In the genomic region with DNA sequence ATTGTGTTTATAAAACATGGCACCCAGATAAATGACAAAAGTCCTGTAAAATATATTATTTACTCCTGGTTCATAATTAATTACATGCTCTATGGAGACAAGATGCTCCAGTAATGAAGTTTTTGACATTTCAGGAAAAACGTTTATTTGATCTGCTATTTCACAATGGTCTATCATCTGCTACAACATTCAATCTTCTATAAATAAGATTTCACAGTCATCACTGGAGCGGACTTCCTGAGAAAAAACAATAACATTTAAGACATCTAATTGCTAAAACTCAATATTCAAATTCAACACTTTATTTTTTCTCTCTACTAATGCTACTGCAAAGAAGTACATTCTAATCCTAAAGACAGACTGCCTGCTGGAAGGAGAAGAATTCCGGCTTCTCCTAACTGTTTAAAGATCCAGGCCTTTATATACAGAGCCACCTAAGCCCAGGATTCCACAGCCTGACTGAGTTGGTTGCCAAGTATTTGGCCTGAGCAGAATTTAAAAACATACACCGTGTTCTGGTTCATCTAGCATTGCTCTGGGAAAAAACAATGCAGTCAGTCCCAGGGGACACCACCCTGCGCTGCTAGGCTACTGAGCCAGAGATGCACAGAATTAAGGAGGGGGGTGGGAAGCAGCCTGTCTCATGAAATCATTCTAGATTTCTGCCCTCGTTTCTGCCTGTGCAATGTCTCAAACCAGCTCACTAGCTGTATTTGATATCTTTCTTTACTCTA, we compare ENCODE assay signal across 12 cellular contexts. TPM values are rescaled to one million over a fixed set of nuclear protein-coding genes. Genes with fewer than 3 reads are reported as not detected.
A peak's percentile ranks its signal among the peaks of the same experiment; 100 is the strongest.
DNase-seq lines count a peak whose midpoint lies in the region; ATAC-seq, FAIRE-seq and TF ChIP-seq lines count a peak whose summit lies in the region.
"Had no signal": no experiment of that assay in that cellular context is flagged by ENCODE, and none has a peak within 500 bp of the region (broad histone marks: within the 10 kb centered on the region; RNA-seq: fewer than 3 reads in every experiment).

No MANE protein-coding gene starts in this region.

- intact Hi-C loops in IMR-90 (cut with micrococcal nuclease), result no loop called here
- intact Hi-C loops in GM12878 (cut with micrococcal nuclease; ENCODE audit: unreplicated experiment), result no loop called here

- peak overlapping the region; percentile 42 for H3K4ac ChIP-seq in IMR-90 (ENCODE audit: low read depth, low read length)

- H2AFZ ChIP-seq in IMR-90 (replicated peaks; ENCODE audit: low read length, poor library complexity) (peak overlapping the region; percentile 35), GM12878 (ENCODE audit: control insufficient read depth, low read depth, low read length) (no peak overlapping the region)

- H3K36me3 ChIP-seq in IMR-90 (ENCODE audit: control insufficient read depth, insufficient read depth, low read length) (peaks cover 5% of the 10 kb centered on the region; the same call in 1 of the 2 replicates), GM12878 (ENCODE audit: control insufficient read depth in 2 of 2, insufficient read depth in 2 of 2, low read length in 1 of 2) (no peaks in the 10 kb centered on the region), thoracic aorta (no peaks in the 10 kb centered on the region)
- H3K36me3 ChIP-seq: adrenal gland had no signal

- H4K5ac ChIP-seq in IMR-90 (ENCODE audit: low read depth, low read length), result no peak overlapping the region

- no TSS peak for BruUV-seq in IMR-90 (replicated peaks; lab: Mats Ljungman, UMichigan)
- no TSS peak for BruUV-seq in GM12878 (replicated peaks; lab: Mats Ljungman, UMichigan)

- WGBS in IMR-90 (ENCODE audit: extremely low coverage in 2 of 2, insufficient read length in 1 of 2), 2 experiments, result no CpG with 5 or more reads among the region's 6 CpGs
- 25% methylated on average over 6 of the region's 6 CpGs for WGBS in GM12878 (ENCODE audit: insufficient coverage, insufficient replicate concordance, low lambda C conversion rate, missing lambda C conversion rate)

- H2BK120ac ChIP-seq in IMR-90 (ENCODE audit: low read depth, low read length), result peak overlapping the region; percentile 64

- 0 out of 4 replicates have a peak, but pooled peaks of 1 of the 2 experiments have one; percentile 12 for TF ChIP-seq EP300 in GM12878 (IDR thresholded peaks at IDR 0.05; ENCODE audit: borderline replicate concordance in 1 of 2, control insufficient read depth in 1 of 2, low read depth in 2 of 2, low read length in 2 of 2)

- H3K14ac ChIP-seq in IMR-90 (replicated peaks; ENCODE audit: low read depth, low read length), result peak overlapping the region; percentile 5; the same call in 1 of the 2 replicates

- H3K27me3 ChIP-seq in IMR-90 (ENCODE audit: control insufficient read depth, insufficient read depth, low read length) (no peaks in the 10 kb centered on the region), GM12878 (replicated peaks in 1 of 2; ENCODE audit: control insufficient read depth in 2 of 2, insufficient read depth in 2 of 2, low read length in 1 of 2) (no peaks in the 10 kb centered on the region), thoracic aorta (replicated peaks; ENCODE audit: insufficient read depth) (no peaks in the 10 kb centered on the region)
- H3K27me3 ChIP-seq: adrenal gland had no signal

- peak overlapping the region; percentile 58; the same call in 1 of the 2 replicates for H3K56ac ChIP-seq in IMR-90 (ENCODE audit: extremely low read depth, insufficient read depth, low read length)

- H3K9me3 Mint-ChIP-seq in activated CD4-positive, alpha-beta memory T cell treated with anti-CD3 and anti-CD28 coated beads, Interleukin-2, amount 10 ng/mL, durations not matched to agents 7 days and 5 days, result no peaks in the 10 kb centered on the region

- no peaks in the 10 kb centered on the region for H3K79me2 ChIP-seq in GM12878 (ENCODE audit: control insufficient read depth, insufficient read depth, low read length)

- no peaks in the 10 kb centered on the region for H3K27me3 Mint-ChIP-seq in activated CD4-positive, alpha-beta memory T cell treated with anti-CD3 and anti-CD28 coated beads, Interleukin-2, amount 10 ng/mL, durations not matched to agents 7 days and 5 days

- no peak overlapping the region for H3K27ac Mint-ChIP-seq in activated CD4-positive, alpha-beta memory T cell treated with anti-CD3 and anti-CD28 coated beads, Interleukin-2, amount 10 ng/mL, durations not matched to agents 7 days and 5 days
- H3K27ac Mint-ChIP-seq: memory B cell had no signal

- H4K91ac ChIP-seq in IMR-90 (ENCODE audit: insufficient read depth, low read depth, low read length), result peak overlapping the region; percentile 16; the same call in 1 of the 2 replicates

- H3K23ac ChIP-seq in IMR-90 (ENCODE audit: low read depth, low read length), result peak overlapping the region; percentile 17; the same call in 1 of the 2 replicates

- SMC1A ChIA-PET in GM12878 (lab: Charles Lee; ENCODE audit: uncharacterized antibody, unreplicated experiment), result interaction anchor here (0.6 to 3.7 kb wide), 24 partner anchors 9 to 174 kb away, joined by 3 to 18 read pairs (median 4); no protein-coding TSS in a partner anchor

- no peak overlapping the region for H3K9ac ChIP-seq in IMR-90 (ENCODE audit: low read depth, low read length)
- H3K9ac ChIP-seq in GM12878 (ENCODE audit: control insufficient read depth, insufficient read depth, low read length), result no peak overlapping the region

- H3K4me3 Mint-ChIP-seq in activated CD4-positive, alpha-beta memory T cell treated with anti-CD3 and anti-CD28 coated beads, Interleukin-2, amount 10 ng/mL, durations not matched to agents 7 days and 5 days, result no peak overlapping the region
- H3K4me3 Mint-ChIP-seq: memory B cell had no signal

- dilution Hi-C loops in IMR-90 (cut with HindIII; ENCODE audit: low sequenced_read_pairs, unreplicated experiment), result no loop called here

- peak overlapping the region; percentile 69 for H2BK20ac ChIP-seq in IMR-90 (ENCODE audit: low read depth, low read length)

- TF ChIP-seq RAD21 in IMR-90 (IDR thresholded peaks at IDR 0.05; ENCODE audit: low read length) (no peak), GM12878 (IDR thresholded peaks at IDR 0.05; ENCODE audit: insufficient read depth, low read depth, low read length) (no peak)

- no peaks in the 10 kb centered on the region for H3K36me3 Mint-ChIP-seq in activated CD4-positive, alpha-beta memory T cell treated with anti-CD3 and anti-CD28 coated beads, Interleukin-2, amount 10 ng/mL, durations not matched to agents 7 days and 5 days (ENCODE audit: low read depth)

- peak; percentile 87 for ATAC-seq in IMR-90 (ENCODE audit: low read depth)
- ATAC-seq in GM12878, result peak; percentile 91
- ATAC-seq in thoracic aorta (ENCODE audit: insufficient number of reproducible peaks, low FRiP score, low read depth), result peak; percentile 74
- no peak for ATAC-seq in GM21367 (IDR thresholded peaks at IDR 0.05; ENCODE audit: unreplicated experiment)

- RAD21 ChIA-PET in GM12878 (lab: Charles Lee; ENCODE audit: unreplicated experiment), result interaction anchor here (0.8 to 2.6 kb wide), 10 partner anchors 13 to 166 kb away, joined by 3 to 14 read pairs (median 3); no protein-coding TSS in a partner anchor

- peak; percentile 70 for DNase-seq in IMR-90
- peak; percentile 54 for DNase-seq in GM12878 (ENCODE audit: low read depth, low spot score)
- DNase-seq in kidney glomerular epithelial cell (lab: John Stamatoyannopoulos, UW), result peak; percentile 53
- peak; percentile 31 for DNase-seq in thoracic aorta (ENCODE audit: low spot score)
- no peak for DNase-seq in epidermal melanocyte (ENCODE audit: insufficient read length, low spot score)
- no peak for DNase-seq in activated CD4-positive, alpha-beta memory T cell treated with anti-CD3 and anti-CD28 coated beads, Interleukin-2, amount 10 ng/mL, durations not matched to agents 7 days and 5 days
- DNase-seq in cerebellum (ENCODE audit: low spot score), result no peak
- DNase-seq: stimulated activated CD8-positive, alpha-beta memory T cell treated with anti-CD3 and anti-CD28 coated beads, Interleukin-4, amount 100 ng/mL, for 48 hours had no signal

- peak overlapping the region; percentile 35; the same call in 1 of the 2 replicates for H2AK5ac ChIP-seq in IMR-90 (ENCODE audit: low read depth, low read length)

- H3K9me1 ChIP-seq in IMR-90 (ENCODE audit: insufficient read depth, low read length), result peaks cover 7% of the 10 kb centered on the region; the same call in 1 of the 2 replicates

- H3K4me1 ChIP-seq in IMR-90 (ENCODE audit: control insufficient read depth, insufficient read depth, low read length), result peaks cover 10% of the 10 kb centered on the region
- H3K4me1 ChIP-seq in GM12878 (ENCODE audit: control insufficient read depth, insufficient read depth, low read length), result no peaks in the 10 kb centered on the region
- H3K4me1 ChIP-seq in thoracic aorta (ENCODE audit: control insufficient read depth in 1 of 2, low read depth in 2 of 2), result peaks cover 13 to 29% of the 10 kb centered on the region in 2 donors

- H3K4me1 Mint-ChIP-seq in activated CD4-positive, alpha-beta memory T cell treated with anti-CD3 and anti-CD28 coated beads, Interleukin-2, amount 10 ng/mL, durations not matched to agents 7 days and 5 days, result no peaks in the 10 kb centered on the region

- peak overlapping the region; percentile 17 for H2AK9ac ChIP-seq in IMR-90 (replicated peaks; ENCODE audit: low read depth, low read length, poor library complexity)

- no peak overlapping the region for H3K18ac ChIP-seq in IMR-90 (ENCODE audit: low read depth, low read length)

- no peak overlapping the region; a peak in 1 of 4 replicates for H4K8ac ChIP-seq in IMR-90 (ENCODE audit: low read depth in 2 of 2, low read length in 2 of 2)

- peak overlapping the region; percentile 61 for H2BK5ac ChIP-seq in IMR-90 (ENCODE audit: low read depth, low read length, poor library complexity, severe bottlenecking)

- peak overlapping the region; percentile 60 for H3K27ac ChIP-seq in IMR-90 (ENCODE audit: insufficient read depth, low read length)
- no peak overlapping the region for H3K27ac ChIP-seq in GM12878 (ENCODE audit: control insufficient read depth, insufficient read depth)
- peak overlapping the region; percentile 83 to 86 for H3K27ac ChIP-seq in thoracic aorta
- H3K27ac ChIP-seq: SK-N-MC had no signal

- POLR2A ChIA-PET in IMR-90 (lab: Charles Lee; ENCODE audit: unreplicated experiment) (no interaction called here), GM12878 (lab: Charles Lee) (interaction anchor here (0.9 to 1.5 kb wide), 4 partner anchors 10 to 54 kb away, joined by 3 to 7 read pairs (median 4); no protein-coding TSS in a partner anchor)
- POLR2A ChIA-PET in activated CD4-positive, alpha-beta memory T cell treated with anti-CD3 and anti-CD28 coated beads, Interleukin-2, amount 10 ng/mL, durations not matched to agents 7 days and 5 days (lab: Charles Lee), result no interaction called here

- H3K9me3 ChIP-seq in IMR-90 (ENCODE audit: control insufficient read depth, insufficient read depth, low read length) (no peaks in the 10 kb centered on the region), GM12878 (replicated peaks; ENCODE audit: control insufficient read depth, insufficient read depth, low read length) (no peaks in the 10 kb centered on the region), thoracic aorta (no peaks in the 10 kb centered on the region)
- H3K9me3 ChIP-seq: adrenal gland had no signal

- no peak overlapping the region for H3K4me3 ChIP-seq in IMR-90 (ENCODE audit: insufficient read depth, low read depth, low read length)
- H3K4me3 ChIP-seq in GM12878, result no peak overlapping the region
- H3K4me3 ChIP-seq in thoracic aorta, result peak overlapping the region; percentile 30
- H3K4me3 ChIP-seq: adrenal gland, SK-N-MC had no signal

- peaks cover 0 to 25% of the 10 kb centered on the region in 2 experiments; a peak in 2 of 4 replicates for H3K79me1 ChIP-seq in IMR-90 (ENCODE audit: low read depth in 1 of 2, low read length in 2 of 2)

- no peak for FAIRE-seq in GM12878 (lab: Jason Lieb, UNC)

- in situ Hi-C loops in IMR-90 (cut with MboI; ENCODE audit: low sequenced_read_pairs) (no loop called here), GM12878 (cut with MboI) (no loop called here)

- TF ChIP-seq CTCF in IMR-90 (conservative IDR thresholded peaks at IDR 0.05; ENCODE audit: low read depth, low read length), result no peak
- no peak for TF ChIP-seq CTCF in GM12878 (IDR thresholded peaks at IDR 0.05 in 2 of 3, conservative IDR thresholded peaks at IDR 0.05 in 1 of 3; ENCODE audit: control insufficient read depth in 2 of 3, extremely low read depth in 1 of 3, insufficient read depth in 1 of 3, low read depth in 3 of 3, low read length in 3 of 3)
- TF ChIP-seq CTCF in thoracic aorta (IDR thresholded peaks at IDR 0.05), result no peak

- H4K20me1 ChIP-seq in IMR-90 (ENCODE audit: insufficient read depth, low read length) (no peaks in the 10 kb centered on the region), GM12878 (ENCODE audit: control insufficient read depth, insufficient read depth) (no peaks in the 10 kb centered on the region)

- H3K4me2 ChIP-seq in IMR-90 (ENCODE audit: low read depth, low read length) (peak overlapping the region; percentile 65), GM12878 (ENCODE audit: control insufficient read depth, insufficient read depth) (no peak overlapping the region)

- H2BK15ac ChIP-seq in IMR-90 (ENCODE audit: low read depth, low read length), result no peak overlapping the region

- TF ChIP-seq POLR2A in IMR-90 (IDR thresholded peaks at IDR 0.05; ENCODE audit: low read depth, low read length), result no peak
- TF ChIP-seq POLR2A in GM12878 (IDR thresholded peaks at IDR 0.05; ENCODE audit: low read depth, low read length), result no peak

- CTCF ChIA-PET in IMR-90 (lab: Yijun Ruan, JAX) (interaction anchor here (0.6 to 1.1 kb wide), 2 partner anchors 21 to 71 kb away, joined by 3 to 7 read pairs; no protein-coding TSS in a partner anchor), GM12878 (lab: Yijun Ruan, JAX) (interaction anchor here (0.6 to 1.3 kb wide), 7 partner anchors 9 to 1082 kb away, joined by 3 to 5 read pairs (median 4); no protein-coding TSS in a partner anchor)
- CTCF ChIA-PET in activated CD4-positive, alpha-beta memory T cell treated with anti-CD3 and anti-CD28 coated beads, Interleukin-2, amount 10 ng/mL, durations not matched to agents 7 days and 5 days (lab: Charles Lee), result no interaction called here

RNA-seq across cellular contexts. Expression of gene TMTC1, which starts 58.0 kb away (rescaled TPM):
- 31.9 and 36.4 TPM in 2 replicates for total RNA-seq in IMR-90 (2012; rRNA removed)
- polyA plus RNA-seq in IMR-90 (2012; rRNA removed), result 10.6 and 12.5 TPM in 2 replicates
- 6.4 and 7.7 TPM in 2 replicates for polyA plus RNA-seq in IMR-90 (2012; cell fraction: cytosol; rRNA removed)
- 4.2 and 12.2 TPM in 2 replicates for polyA plus RNA-seq in IMR-90 (2012; cell fraction: nucleus; rRNA removed; ENCODE audit: low replicate concordance)
- total RNA-seq in GM12878 (2013; cell fraction: nucleolus; rRNA removed), result 87.2 and 91.5 TPM in 2 replicates
- total RNA-seq in GM12878 (2014; rRNA removed), result 1.2 and 1.4 TPM in 2 replicates
- 0.81 and 0.88 TPM in 2 replicates for total RNA-seq in GM12878 (2014; rRNA removed; fragmentation: Illumina TruSeq; extraction: Trizol)
- 0.69 and 0.93 TPM in 2 replicates for total RNA-seq in GM12878 (2021)
- 0.16 TPM for polyA plus RNA-seq in GM12878 (2011; ENCODE audit: low read depth)
- polyA plus RNA-seq in GM12878 (2011; rRNA removed), result 20.9 and 22.9 TPM in 2 replicates
- polyA plus RNA-seq in GM12878 (2011; cell fraction: cytosol; rRNA removed), result 14.7 and 15.3 TPM in 2 replicates
- polyA plus RNA-seq in GM12878 (2011; cell fraction: nucleus; rRNA removed), result 12.9 and 14.5 TPM in 2 replicates
- 0.16 and 0.34 TPM in 2 replicates for polyA plus RNA-seq in GM12878 (2012)
- 0.38 and 0.68 TPM in 2 replicates for polyA plus RNA-seq in GM12878 (2014; fragmentation: Illumina TruSeq; extraction: Trizol)
- under 1 TPM; 0.10 to 0.16 TPM for polyA plus RNA-seq in GM12878 (2014; fragmentation: Nextera tagmentation; extraction: Ambion mirVana)
- polyA plus RNA-seq in GM12878 (2014; rRNA removed), result 0.41 and 0.67 TPM in 2 replicates
- polyA plus RNA-seq in GM12878 (2016; fragmentation: Nextera tagmentation; extraction: Ambion mirVana), result under 1 TPM; 0.19 to 0.46 TPM
- polyA minus RNA-seq in GM12878 (2011; rRNA and poly(A)+ RNA removed), result 66.1 and 67.7 TPM in 2 replicates
- 13.4 and 16.8 TPM in 2 replicates for polyA minus RNA-seq in GM12878 (2011; cell fraction: cytosol; rRNA and poly(A)+ RNA removed)
- 39.3 and 71.8 TPM in 2 replicates for polyA minus RNA-seq in GM12878 (2011; cell fraction: nucleus; rRNA and poly(A)+ RNA removed)
- total RNA-seq in thoracic aorta, result 100 to 1,000 TPM in 1 of 2 donors, 10 to 100 TPM in 1; 76.3 to 160 TPM
- total RNA-seq in activated CD4-positive, alpha-beta memory T cell treated with anti-CD3 and anti-CD28 coated beads, Interleukin-2, amount 10 ng/mL, durations not matched to agents 7 days and 5 days, result under 1 TPM; 0.63 to 0.93 TPM
- 13.9 TPM for total RNA-seq in cerebellum

Comparison
In these comparisons a context has a peak if more than half of its experiments do, and no peak if none do; other contexts are left out.
1. DNase-seq: peak in IMR-90 (single experiment), GM12878 (single experiment), kidney glomerular epithelial cell (single experiment) and thoracic aorta (single experiment); none in epidermal melanocyte (single experiment), activated CD4-positive, alpha-beta memory T cell treated with anti-CD3 and anti-CD28 coated beads, Interleukin-2, amount 10 ng/mL, durations not matched to agents 7 days and 5 days (single experiment) and cerebellum (single experiment).